In genomic region chr1:227305894-227306626, GRCh38 we compare ENCODE assay signal across 20 cellular contexts. TPM values are rescaled to one million over a fixed set of nuclear protein-coding genes. Genes with fewer than 3 reads are reported as not detected.
DNase-seq lines count a peak whose midpoint lies in the region; ATAC-seq and TF ChIP-seq lines count a peak whose summit lies in the region.
"Had no signal": no experiment of that assay in that cellular context is flagged by ENCODE, and none has a peak within 500 bp of the region (broad histone marks: within the 10 kb centered on the region; RNA-seq: fewer than 3 reads in every experiment).

No MANE protein-coding gene starts in this region.

- H3K36me3 Mint-ChIP-seq in chondrocyte (ENCODE audit: low read depth): peaks cover 6% of the 10 kb centered on the region
- H3K36me3 Mint-ChIP-seq in naive thymus-derived CD8-positive, alpha-beta T cell: no peaks in the 10 kb centered on the region
- H3K36me3 Mint-ChIP-seq: CD4-positive, CD25-positive, alpha-beta regulatory T cell had no signal

- no peak overlapping the region for H3K4me3 Mint-ChIP-seq in chondrocyte (ENCODE audit: unreplicated experiment)
- no peak overlapping the region for H3K4me3 Mint-ChIP-seq in naive thymus-derived CD8-positive, alpha-beta T cell
- H3K4me3 Mint-ChIP-seq: B cell; CD4-positive, CD25-positive, alpha-beta regulatory T cell; H9 had no signal

- H3K9me3 Mint-ChIP-seq in chondrocyte (ENCODE audit: low read depth): peaks cover 2% of the 10 kb centered on the region
- H3K9me3 Mint-ChIP-seq in naive thymus-derived CD8-positive, alpha-beta T cell: no peaks in the 10 kb centered on the region
- H3K9me3 Mint-ChIP-seq: H9 had no signal

- H3K4me1 Mint-ChIP-seq in chondrocyte (ENCODE audit: low read depth): peaks cover 57% of the 10 kb centered on the region
- peaks cover 0 to 5% (median 0%) of the 10 kb centered on the region in 4 donors for H3K4me1 Mint-ChIP-seq in naive thymus-derived CD8-positive, alpha-beta T cell
- H3K4me1 Mint-ChIP-seq: B cell had no signal

- no peak for TF ChIP-seq CTCF in chondrocyte (IDR thresholded peaks at IDR 0.05)

- POLR2A ChIA-PET in naive thymus-derived CD8-positive, alpha-beta T cell (lab: Charles Lee): interaction anchor here (0.7 kb wide), 1 partner anchor 1158 kb away, joined by 7 read pairs; no protein-coding TSS in a partner anchor

- DNase-seq in DMS153 (lab: John Stamatoyannopoulos, UW): peak; percentile 69
- DNase-seq in DMS153 treated with DMSO at 0.1 percent for 48 hours (lab: John Stamatoyannopoulos, UW; ENCODE audit: unreplicated experiment): no peak
- peak; percentile 69 for DNase-seq in DMS79 treated with DMSO at 0.1 percent for 48 hours (lab: John Stamatoyannopoulos, UW)
- DNase-seq in chondrocyte (ENCODE audit: low spot score): no peak
- no peak for DNase-seq in naive thymus-derived CD8-positive, alpha-beta T cell
- DNase-seq in GM03348 (ENCODE audit: low spot score): no peak
- no peak for DNase-seq in activated CD4-positive, alpha-beta T cell treated with anti-CD3 and anti-CD28 coated beads for 48 hours
- no peak for DNase-seq in NOMO-1 treated with dmso at 0.1 percent for 144 hours (lab: John Stamatoyannopoulos, UW; ENCODE audit: unreplicated experiment)
- DNase-seq: Caco-2, DND-41, H9, NCI-H1417 treated with DMSO at 0.1 percent for 48 hours, NCI-H1930, NCI-H2171 treated with DMSO at 0.1 percent for 48 hours, NCI-H82, PC-9, SIG-M5 had no signal

- peak; percentile 40 to 50 for ATAC-seq in naive thymus-derived CD8-positive, alpha-beta T cell
- ATAC-seq: SK-N-SH treated with all-trans-retinoic acid at 6 μM for 48 hours had no signal

- H3K27ac Mint-ChIP-seq in chondrocyte (ENCODE audit: unreplicated experiment): peak overlapping the region; percentile 14
- no peak overlapping the region for H3K27ac Mint-ChIP-seq in naive thymus-derived CD8-positive, alpha-beta T cell
- H3K27ac Mint-ChIP-seq: B cell; CD4-positive, CD25-positive, alpha-beta regulatory T cell; H9 had no signal

- H3K27me3 Mint-ChIP-seq in chondrocyte (ENCODE audit: low read depth): no peaks in the 10 kb centered on the region
- H3K27me3 Mint-ChIP-seq in naive thymus-derived CD8-positive, alpha-beta T cell: peaks cover 11 to 19% (median 13%) of the 10 kb centered on the region in 5 donors

RNA-seq across cellular contexts. Expression of gene CDC42BPA, which starts 12.2 kb away (rescaled TPM):
- 59.1 to 77.6 TPM (median 61.6 TPM) in 3 replicates for total RNA-seq in chondrocyte
- 1 to 10 TPM; 1.3 to 1.5 TPM for total RNA-seq in naive thymus-derived CD8-positive, alpha-beta T cell
- under 1 TPM; 0.01 to 0.18 (median 0.09) TPM for polyA plus RNA-seq in naive thymus-derived CD8-positive, alpha-beta T cell

Comparison
In these comparisons a context has a peak if more than half of its experiments do, and no peak if none do; other contexts are left out.
1. DNase-seq: peak in DMS153 (single experiment) and DMS79 treated with DMSO at 0.1 percent for 48 hours (single experiment); none in DMS153 treated with DMSO at 0.1 percent for 48 hours (single experiment), chondrocyte (single experiment), naive thymus-derived CD8-positive, alpha-beta T cell (0 of 10), GM03348 (single experiment), activated CD4-positive, alpha-beta T cell treated with anti-CD3 and anti-CD28 coated beads for 48 hours (single experiment) and NOMO-1 treated with dmso at 0.1 percent for 144 hours (single experiment).
2. RNA of gene CDC42BPA, which starts 12.2 kb away (total RNA-seq): 59.1 to 77.6 TPM in chondrocyte; 1.3 to 1.5 TPM in naive thymus-derived CD8-positive, alpha-beta T cell; every median in the first group is over 10 times any median in the second.